Comparison of ENCODE assay signal across 1 cellular context in genomic region chr16:69610356-69610755, GRCh38.
TF ChIP-seq lines count a peak whose summit lies in the region.

No MANE protein-coding gene starts in this region.

TF ChIP-seq in HepG2, 621 proteins besides CTCF, POLR2A, EP300 and RAD21:
- no peak for TF ChIP-seq HOMEZ (CRISPR knock-in tag; IDR thresholded peaks at IDR 0.05; ENCODE audit: low read depth)
- TF ChIP-seq HNRNPLL (IDR thresholded peaks at IDR 0.05; ENCODE audit: low read depth, low read length, poor library complexity, severe bottlenecking) = no peak
- no peak for TF ChIP-seq MIXL1 (CRISPR knock-in tag; IDR thresholded peaks at IDR 0.05)
- TF ChIP-seq SAP130 (CRISPR knock-in tag; IDR thresholded peaks at IDR 0.05; ENCODE audit: low read depth) = no peak
- TF ChIP-seq ZNF296 (CRISPR knock-in tag; conservative IDR thresholded peaks at IDR 0.05) = no peak
- no peak for TF ChIP-seq DNMT3B (CRISPR knock-in tag; conservative IDR thresholded peaks at IDR 0.05)
- TF ChIP-seq SNAPC2 (CRISPR knock-in tag; IDR thresholded peaks at IDR 0.05) = no peak
- TF ChIP-seq THYN1 (CRISPR knock-in tag; IDR thresholded peaks at IDR 0.05; ENCODE audit: borderline replicate concordance, low read depth) = no peak
- no peak for TF ChIP-seq ZNF564 (CRISPR knock-in tag; IDR thresholded peaks at IDR 0.05)
- TF ChIP-seq HBP1 (CRISPR knock-in tag; IDR thresholded peaks at IDR 0.05; ENCODE audit: low read depth) = no peak
- no peak for TF ChIP-seq ZNF737 (CRISPR knock-in tag; IDR thresholded peaks at IDR 0.05; ENCODE audit: borderline replicate concordance)
- TF ChIP-seq CENPX (CRISPR knock-in tag; IDR thresholded peaks at IDR 0.05) = no peak
- no peak for TF ChIP-seq ZNF18 (CRISPR knock-in tag; IDR thresholded peaks at IDR 0.05; ENCODE audit: insufficient replicate concordance)
- TF ChIP-seq ZFP62 (CRISPR knock-in tag; IDR thresholded peaks at IDR 0.05) = no peak
- no peak for TF ChIP-seq HIC2 (CRISPR knock-in tag; IDR thresholded peaks at IDR 0.05; ENCODE audit: low read depth)
- TF ChIP-seq BRF2 (CRISPR knock-in tag; IDR thresholded peaks at IDR 0.05) = no peak
- TF ChIP-seq ZNF280D (CRISPR knock-in tag; IDR thresholded peaks at IDR 0.05) = no peak
- TF ChIP-seq KLF16 (CRISPR knock-in tag; IDR thresholded peaks at IDR 0.05) = no peak
TF ChIP-seq in HepG2: peak in this region for 0.
